In the genomic region with DNA sequence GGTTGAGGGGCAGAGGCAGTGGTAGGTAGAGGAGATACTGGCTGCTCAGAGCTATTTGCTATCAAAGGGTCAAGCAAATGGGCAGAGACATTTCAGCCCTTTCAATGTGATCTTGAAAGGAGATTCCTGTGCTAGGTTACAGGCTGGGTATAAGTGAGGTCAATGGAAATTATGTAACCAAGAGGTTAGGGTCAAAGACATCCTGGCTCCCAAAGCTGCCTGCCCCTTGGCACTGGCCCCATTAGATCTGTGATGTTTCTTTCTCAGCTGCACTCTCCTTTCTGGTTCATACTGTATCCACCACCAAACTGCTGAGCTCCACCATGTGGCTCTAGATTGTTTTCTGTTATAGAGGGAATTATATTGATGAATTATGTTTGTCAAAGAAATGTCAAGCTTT, we compare ENCODE assay signal across 29 cellular contexts.
"Had no signal": no experiment of that assay in that cellular context is flagged by ENCODE, and none has a peak within 500 bp of the region (broad histone marks: within the 10 kb centered on the region; RNA-seq: fewer than 3 reads in every experiment).

No MANE protein-coding gene starts in this region.

- H3K27ac Mint-ChIP-seq: activated CD4-positive, alpha-beta memory T cell treated with anti-CD3 and anti-CD28 coated beads, Interleukin-2, amount 10 ng/mL, durations not matched to agents 7 days and 5 days; activated CD4-positive, alpha-beta T cell treated with anti-CD3 and anti-CD28 coated beads, Interleukin-2, amount 10 ng/mL, durations not matched to agents 7 days and 5 days; activated naive CD4-positive, alpha-beta T cell treated with anti-CD3 and anti-CD28 coated beads, Interleukin-2, amount 10 ng/mL, durations not matched to agents 7 days and 5 days; activated naive CD4-positive, alpha-beta T cell treated with anti-CD3 and anti-CD28 coated beads, Interleukin-2, amount 50 U/mL, for 72 hours; activated naive CD8-positive, alpha-beta T cell treated with anti-CD3 and anti-CD28 coated beads, Interleukin-2, amount 10 ng/mL, durations not matched to agents 7 days and 5 days; activated T-cell treated with anti-CD3 and anti-CD28 coated beads, Interleukin-2, amount 50 U/mL, for 24 hours; activated T-cell treated with anti-CD3 and anti-CD28 coated beads, Interleukin-2, amount 50 U/mL, for 72 hours; WTC11 had no signal

- H3K4me3 Mint-ChIP-seq: activated CD4-positive, alpha-beta memory T cell treated with anti-CD3 and anti-CD28 coated beads, Interleukin-2, amount 10 ng/mL, durations not matched to agents 7 days and 5 days; activated CD4-positive, alpha-beta T cell treated with anti-CD3 and anti-CD28 coated beads, Interleukin-2, amount 10 ng/mL, durations not matched to agents 7 days and 5 days; activated naive CD4-positive, alpha-beta T cell treated with anti-CD3 and anti-CD28 coated beads, Interleukin-2, amount 10 ng/mL, durations not matched to agents 7 days and 5 days; activated naive CD8-positive, alpha-beta T cell treated with anti-CD3 and anti-CD28 coated beads, Interleukin-2, amount 10 ng/mL, durations not matched to agents 7 days and 5 days; activated T-cell treated with anti-CD3 and anti-CD28 coated beads, Interleukin-2, amount 50 U/mL, for 24 hours; activated T-cell treated with anti-CD3 and anti-CD28 coated beads, Interleukin-2, amount 50 U/mL, for 72 hours; brain; WTC11 had no signal

- H3K27me3 Mint-ChIP-seq: activated CD4-positive, alpha-beta memory T cell treated with anti-CD3 and anti-CD28 coated beads, Interleukin-2, amount 10 ng/mL, durations not matched to agents 7 days and 5 days had no signal

- H3K27me3 ChIP-seq: ascending aorta, breast epithelium, cardiac muscle cell, colonic mucosa had no signal

- H3K36me3 ChIP-seq: ascending aorta, breast epithelium, cardiac muscle cell, colonic mucosa had no signal

- ATAC-seq: activated naive CD4-positive, alpha-beta T cell treated with anti-CD3 and anti-CD28 coated beads, Interleukin-2, amount 50 U/mL, for 72 hours; activated T-cell treated with anti-CD3 and anti-CD28 coated beads, Interleukin-2, amount 50 U/mL, for 72 hours; esophagus mucosa had no signal

- DNase-seq: activated CD4-positive, alpha-beta memory T cell treated with anti-CD3 and anti-CD28 coated beads, Interleukin-2, amount 10 ng/mL, durations not matched to agents 7 days and 5 days; activated CD4-positive, alpha-beta T cell treated with anti-CD3 and anti-CD28 coated beads for 1 hour; activated CD4-positive, alpha-beta T cell treated with anti-CD3 and anti-CD28 coated beads for 4 hours; activated CD4-positive, alpha-beta T cell treated with anti-CD3 and anti-CD28 coated beads, Interleukin-2, amount 10 ng/mL, durations not matched to agents 7 days and 5 days; activated CD4-positive, alpha-beta T cell treated with anti-CD3 and anti-CD28 coated beads, Interleukin-2, amount 50 U/mL, for 4 hours; activated CD8-positive, alpha-beta memory T cell treated with anti-CD3 and anti-CD28 coated beads, Interleukin-2, amount 50 U/mL, for 48 hours; activated gamma-delta T cell; activated naive CD4-positive, alpha-beta T cell; activated naive CD4-positive, alpha-beta T cell treated with anti-CD3 and anti-CD28 coated beads, Interleukin-2, amount 10 ng/mL, durations not matched to agents 7 days and 5 days; activated naive CD8-positive, alpha-beta T cell treated with anti-CD3 and anti-CD28 coated beads, Interleukin-2, amount 10 ng/mL, durations not matched to agents 7 days and 5 days; activated T-cell treated with anti-CD3 and anti-CD28 coated beads for 4 hours; activated T-cell treated with anti-CD3 and anti-CD28 coated beads, Interleukin-2, amount 50 U/mL, for 24 hours; activated T-cell treated with anti-CD3 and anti-CD28 coated beads, Interleukin-2, amount 50 U/mL, for 72 hours; central memory CD4-positive, alpha-beta T cell; cerebellar nuclear complex; colonic mucosa; effector CD8-positive, alpha-beta T cell; foreskin fibroblast; head of caudate nucleus; T-helper 2 cell had no signal

- H3K27ac ChIP-seq: ascending aorta, breast epithelium, cardiac muscle cell, colonic mucosa, VCaP had no signal

- FAIRE-seq: frontal cortex had no signal

- H3K4me1 ChIP-seq: colonic mucosa had no signal

- H3K4me3 ChIP-seq: ascending aorta, breast epithelium, cardiac muscle cell, colonic mucosa had no signal

- H3K4me1 Mint-ChIP-seq: activated naive CD4-positive, alpha-beta T cell treated with anti-CD3 and anti-CD28 coated beads, Interleukin-2, amount 10 ng/mL, durations not matched to agents 7 days and 5 days had no signal

- H3K9me3 ChIP-seq: ascending aorta, breast epithelium, colonic mucosa had no signal

- H3K9me3 Mint-ChIP-seq: activated CD4-positive, alpha-beta memory T cell treated with anti-CD3 and anti-CD28 coated beads, Interleukin-2, amount 10 ng/mL, durations not matched to agents 7 days and 5 days; activated CD4-positive, alpha-beta T cell treated with anti-CD3 and anti-CD28 coated beads, Interleukin-2, amount 10 ng/mL, durations not matched to agents 7 days and 5 days; activated naive CD4-positive, alpha-beta T cell treated with anti-CD3 and anti-CD28 coated beads, Interleukin-2, amount 10 ng/mL, durations not matched to agents 7 days and 5 days; activated naive CD4-positive, alpha-beta T cell treated with anti-CD3 and anti-CD28 coated beads, Interleukin-2, amount 50 U/mL, for 72 hours; activated naive CD8-positive, alpha-beta T cell treated with anti-CD3 and anti-CD28 coated beads, Interleukin-2, amount 10 ng/mL, durations not matched to agents 7 days and 5 days; activated T-cell treated with anti-CD3 and anti-CD28 coated beads, Interleukin-2, amount 50 U/mL, for 24 hours; activated T-cell treated with anti-CD3 and anti-CD28 coated beads, Interleukin-2, amount 50 U/mL, for 72 hours; WTC11 had no signal

- H3K36me3 Mint-ChIP-seq: activated naive CD4-positive, alpha-beta T cell treated with anti-CD3 and anti-CD28 coated beads, Interleukin-2, amount 10 ng/mL, durations not matched to agents 7 days and 5 days; activated naive CD4-positive, alpha-beta T cell treated with anti-CD3 and anti-CD28 coated beads, Interleukin-2, amount 50 U/mL, for 72 hours; activated naive CD8-positive, alpha-beta T cell treated with anti-CD3 and anti-CD28 coated beads, Interleukin-2, amount 10 ng/mL, durations not matched to agents 7 days and 5 days; brain; WTC11 had no signal
